ENCODE assay signal across 8 cellular contexts in the genomic region with DNA sequence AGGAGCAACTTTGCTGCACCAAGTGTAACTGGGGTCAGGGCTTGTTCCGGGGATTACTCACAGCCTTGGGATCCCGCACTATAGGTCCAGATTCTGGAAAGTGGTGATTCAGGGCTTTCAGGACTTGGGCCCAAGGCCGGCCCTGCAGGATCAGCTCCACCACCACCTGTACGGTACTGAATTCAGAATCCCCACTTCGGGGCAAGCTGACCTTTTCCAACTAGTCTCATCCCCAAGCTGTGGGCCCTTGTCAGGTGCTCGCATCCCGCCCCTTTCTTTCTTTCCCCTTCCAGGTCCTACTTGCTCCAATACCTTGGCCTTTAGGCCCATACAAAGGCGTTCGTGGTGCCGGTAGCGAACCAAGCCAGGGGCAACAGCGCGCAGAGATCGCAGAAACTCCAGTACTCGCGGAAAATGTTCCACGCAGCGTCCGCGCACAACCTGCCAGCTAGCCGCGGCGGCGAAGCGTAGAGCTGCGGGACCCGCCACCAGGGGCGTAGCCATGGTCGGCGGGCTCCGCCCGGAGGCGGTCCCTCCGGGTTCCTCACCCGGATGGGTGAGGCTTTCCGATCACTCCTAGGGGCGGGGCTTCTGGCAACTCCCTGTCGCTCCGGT. TPM values are rescaled to one million over a fixed set of nuclear protein-coding genes. Genes with fewer than 3 reads are reported as not detected.
DNase-seq lines count a peak whose midpoint lies in the region; ATAC-seq and TF ChIP-seq lines count a peak whose summit lies in the region.

No MANE protein-coding gene starts in this region.

- H3K9me3 Mint-ChIP-seq in CD4-positive, CD25-positive, alpha-beta regulatory T cell = no peaks in the 10 kb centered on the region
- H3K9me3 Mint-ChIP-seq in activated CD8-positive, alpha-beta T cell treated with anti-CD3 and anti-CD28 coated beads, Interleukin-2, amount 10 ng/mL, durations not matched to agents 7 days and 5 days (ENCODE audit: insufficient read depth) = no peaks in the 10 kb centered on the region
- H3K9me3 Mint-ChIP-seq in endodermal cell (no peaks in the 10 kb centered on the region), mesothelial cell of epicardium (no peaks in the 10 kb centered on the region)

- peaks cover 49% of the 10 kb centered on the region for H3K4me1 ChIP-seq in CD4-positive, CD25-positive, alpha-beta regulatory T cell (ENCODE audit: control insufficient read depth, insufficient read depth, low read length, poor library complexity, severe bottlenecking)
- H3K4me1 ChIP-seq in endodermal cell (ENCODE audit: control insufficient read depth, insufficient read depth, low read length) = no peaks in the 10 kb centered on the region

- peak; percentile 82 to 84 for ATAC-seq in CD4-positive, CD25-positive, alpha-beta regulatory T cell (ENCODE audit: low read depth in 2 of 2)
- ATAC-seq in GM19328 (IDR thresholded peaks at IDR 0.05; ENCODE audit: unreplicated experiment) (peak; percentile 79), HG03442 (IDR thresholded peaks at IDR 0.05; ENCODE audit: unreplicated experiment) (peak; percentile 71)
- peak; percentile 85 for ATAC-seq in activated CD8-positive, alpha-beta T cell treated with anti-CD3 and anti-CD28 coated beads, Interleukin-2, amount 10 ng/mL, durations not matched to agents 7 days and 5 days

- H3K9me3 ChIP-seq in CD4-positive, CD25-positive, alpha-beta regulatory T cell (ENCODE audit: control insufficient read depth in 2 of 2, low read length in 2 of 2) = no peaks in the 10 kb centered on the region
- H3K9me3 ChIP-seq in endodermal cell (ENCODE audit: control insufficient read depth, low read length) = no peaks in the 10 kb centered on the region

- TF ChIP-seq CTCF in endodermal cell (conservative IDR thresholded peaks at IDR 0.05) (peak; percentile 74), mesothelial cell of epicardium (IDR thresholded peaks at IDR 0.05; ENCODE audit: unreplicated experiment) (peak; percentile 68)

- H3K27ac ChIP-seq in CD4-positive, CD25-positive, alpha-beta regulatory T cell (ENCODE audit: insufficient read depth, low read length, poor library complexity, severe bottlenecking) = peak overlapping the region; percentile 99
- peak overlapping the region; percentile 98 for H3K27ac ChIP-seq in endodermal cell (ENCODE audit: low read depth, low read length)

- DNase-seq in CD4-positive, CD25-positive, alpha-beta regulatory T cell = peak; percentile 91 to 97 (median 96)
- DNase-seq in NCI-H82 (lab: John Stamatoyannopoulos, UW) = peak; percentile 95
- peak; percentile 95 for DNase-seq in activated CD8-positive, alpha-beta T cell treated with anti-CD3 and anti-CD28 coated beads, Interleukin-2, amount 10 ng/mL, durations not matched to agents 7 days and 5 days
- DNase-seq in endodermal cell = peak; percentile 96
- peak; percentile 91 to 94 for DNase-seq in mesothelial cell of epicardium (ENCODE audit: low spot score in 2 of 2, unreplicated experiment in 2 of 2)
- peak; percentile 88 to 89 for DNase-seq in stimulated activated CD8-positive, alpha-beta memory T cell treated with anti-CD3 and anti-CD28 coated beads, Interleukin-2, amount 100 ng/mL, for 48 hours (ENCODE audit: low read depth in 2 of 2)

- H3K27ac Mint-ChIP-seq in CD4-positive, CD25-positive, alpha-beta regulatory T cell = peak overlapping the region; percentile 100
- peak overlapping the region; percentile 100 for H3K27ac Mint-ChIP-seq in activated CD8-positive, alpha-beta T cell treated with anti-CD3 and anti-CD28 coated beads, Interleukin-2, amount 10 ng/mL, durations not matched to agents 7 days and 5 days
- H3K27ac Mint-ChIP-seq in endodermal cell = peak overlapping the region; percentile 99
- peak overlapping the region; percentile 100 for H3K27ac Mint-ChIP-seq in mesothelial cell of epicardium

- POLR2A ChIA-PET in activated CD8-positive, alpha-beta T cell treated with anti-CD3 and anti-CD28 coated beads, Interleukin-2, amount 10 ng/mL, durations not matched to agents 7 days and 5 days (lab: Charles Lee) = interaction anchor here (0.6 to 3.2 kb wide), 34 partner anchors 9 to 189 kb away, joined by 3 to 73 read pairs (median 5); a partner anchor contains a TSS

- H3K4me3 Mint-ChIP-seq in CD4-positive, CD25-positive, alpha-beta regulatory T cell = peak overlapping the region; percentile 89 to 99 (median 99)
- peak overlapping the region; percentile 94 for H3K4me3 Mint-ChIP-seq in activated CD8-positive, alpha-beta T cell treated with anti-CD3 and anti-CD28 coated beads, Interleukin-2, amount 10 ng/mL, durations not matched to agents 7 days and 5 days
- H3K4me3 Mint-ChIP-seq in endodermal cell = peak overlapping the region; percentile 72
- H3K4me3 Mint-ChIP-seq in mesothelial cell of epicardium = peak overlapping the region; percentile 93

- peaks cover 9 to 74% (median 56%) of the 10 kb centered on the region in 4 donors for H3K4me1 Mint-ChIP-seq in CD4-positive, CD25-positive, alpha-beta regulatory T cell
- H3K4me1 Mint-ChIP-seq in activated CD8-positive, alpha-beta T cell treated with anti-CD3 and anti-CD28 coated beads, Interleukin-2, amount 10 ng/mL, durations not matched to agents 7 days and 5 days (ENCODE audit: low read depth) = peaks cover 54% of the 10 kb centered on the region
- H3K4me1 Mint-ChIP-seq in endodermal cell = peaks cover 3% of the 10 kb centered on the region
- peaks cover 32% of the 10 kb centered on the region for H3K4me1 Mint-ChIP-seq in mesothelial cell of epicardium

- 1 to 5% methylated on average over 18 to 39 of the region's 39 CpGs for WGBS in endodermal cell (ENCODE audit: insufficient coverage in 1 of 2, insufficient read length in 1 of 2), 2 experiments

- H3K27me3 Mint-ChIP-seq in CD4-positive, CD25-positive, alpha-beta regulatory T cell = peaks cover 7% of the 10 kb centered on the region
- H3K27me3 Mint-ChIP-seq in activated CD8-positive, alpha-beta T cell treated with anti-CD3 and anti-CD28 coated beads, Interleukin-2, amount 10 ng/mL, durations not matched to agents 7 days and 5 days (ENCODE audit: low read depth) = no peaks in the 10 kb centered on the region
- H3K27me3 Mint-ChIP-seq in endodermal cell (ENCODE audit: insufficient read depth) (peaks cover 14% of the 10 kb centered on the region), mesothelial cell of epicardium (ENCODE audit: low read depth) (no peaks in the 10 kb centered on the region)

- H3K4me3 ChIP-seq in CD4-positive, CD25-positive, alpha-beta regulatory T cell (ENCODE audit: low read depth, low read length) = peak overlapping the region; percentile 85
- peak overlapping the region; percentile 92 for H3K4me3 ChIP-seq in endodermal cell (ENCODE audit: low read length)

- peaks cover 27% of the 10 kb centered on the region for H3K36me3 Mint-ChIP-seq in CD4-positive, CD25-positive, alpha-beta regulatory T cell
- H3K36me3 Mint-ChIP-seq in activated CD8-positive, alpha-beta T cell treated with anti-CD3 and anti-CD28 coated beads, Interleukin-2, amount 10 ng/mL, durations not matched to agents 7 days and 5 days (ENCODE audit: low read depth) = peaks cover 45% of the 10 kb centered on the region
- H3K36me3 Mint-ChIP-seq in endodermal cell (ENCODE audit: low read depth) (peaks cover 38% of the 10 kb centered on the region), mesothelial cell of epicardium (peaks cover 18% of the 10 kb centered on the region)

- H3K27me3 ChIP-seq in CD4-positive, CD25-positive, alpha-beta regulatory T cell (ENCODE audit: control insufficient read depth, insufficient read depth, low read length) = no peaks in the 10 kb centered on the region
- no peaks in the 10 kb centered on the region for H3K27me3 ChIP-seq in endodermal cell (ENCODE audit: control insufficient read depth, insufficient read depth, low read length, poor library complexity, severe bottlenecking)

- peak overlapping the region; percentile 77 for H3K9ac ChIP-seq in endodermal cell (ENCODE audit: extremely low read depth, low read length, poor library complexity, severe bottlenecking)

- CTCF ChIA-PET in activated CD8-positive, alpha-beta T cell treated with anti-CD3 and anti-CD28 coated beads, Interleukin-2, amount 10 ng/mL, durations not matched to agents 7 days and 5 days (lab: Charles Lee) = interaction anchor here (0.7 to 21.9 kb wide), 39 partner anchors 9 to 1184 kb away, joined by 3 to 801 read pairs (median 7); a partner anchor contains a TSS

- peaks cover 41% of the 10 kb centered on the region for H3K36me3 ChIP-seq in CD4-positive, CD25-positive, alpha-beta regulatory T cell (ENCODE audit: control insufficient read depth, insufficient read depth, low read length)
- peaks cover 42% of the 10 kb centered on the region for H3K36me3 ChIP-seq in endodermal cell (ENCODE audit: control insufficient read depth, insufficient read depth, low read length)

RNA-seq across cellular contexts. Expression of a gene that starts 0.5 kb away (rescaled TPM):
- total RNA-seq in CD4-positive, CD25-positive, alpha-beta regulatory T cell = 169 TPM
- 100 to 1,000 TPM; 216 to 242 (median 223) TPM for polyA plus RNA-seq in CD4-positive, CD25-positive, alpha-beta regulatory T cell
- total RNA-seq in activated CD8-positive, alpha-beta T cell treated with anti-CD3 and anti-CD28 coated beads, Interleukin-2, amount 10 ng/mL, durations not matched to agents 7 days and 5 days = 100 to 1,000 TPM; 128 to 131 TPM
- 10 to 100 TPM; 43.4 to 43.5 TPM for total RNA-seq in endodermal cell
- polyA plus RNA-seq in endodermal cell (2013, experiment 1 of 2) = 52.0 TPM
- 48.5 TPM for polyA plus RNA-seq in endodermal cell (2013, experiment 2 of 2)
- 49.1 to 55.2 TPM (median 51.1 TPM) in 3 replicates for total RNA-seq in mesothelial cell of epicardium

RNA-seq across cellular contexts. Expression of a gene that starts 9.2 kb away (rescaled TPM):
- total RNA-seq in CD4-positive, CD25-positive, alpha-beta regulatory T cell = 49.0 TPM
- polyA plus RNA-seq in CD4-positive, CD25-positive, alpha-beta regulatory T cell = 100 to 1,000 TPM in 3 of 4 donors, 10 to 100 TPM in 1; 95.5 to 117 (median 112) TPM
- total RNA-seq in activated CD8-positive, alpha-beta T cell treated with anti-CD3 and anti-CD28 coated beads, Interleukin-2, amount 10 ng/mL, durations not matched to agents 7 days and 5 days = 10 to 100 TPM; 67.2 to 68.4 TPM
- total RNA-seq in endodermal cell = 10 to 100 TPM; 56.1 to 63.1 TPM
- 51.6 TPM for polyA plus RNA-seq in endodermal cell (2013, experiment 1 of 2)
- 43.4 TPM for polyA plus RNA-seq in endodermal cell (2013, experiment 2 of 2)
- total RNA-seq in mesothelial cell of epicardium = 72.5 to 78.7 TPM (median 74.1 TPM) in 3 replicates

RNA-seq across cellular contexts. Expression of a gene that starts 9.8 kb away (rescaled TPM):
- total RNA-seq in CD4-positive, CD25-positive, alpha-beta regulatory T cell = 89.1 TPM
- 100 to 1,000 TPM; 334 to 440 (median 349) TPM for polyA plus RNA-seq in CD4-positive, CD25-positive, alpha-beta regulatory T cell
- total RNA-seq in activated CD8-positive, alpha-beta T cell treated with anti-CD3 and anti-CD28 coated beads, Interleukin-2, amount 10 ng/mL, durations not matched to agents 7 days and 5 days = 100 to 1,000 TPM; 214 to 222 TPM
- total RNA-seq in endodermal cell (100 to 1,000 TPM; 210 to 267 TPM), mesothelial cell of epicardium (148 to 156 TPM (median 155 TPM) in 3 replicates)
- polyA plus RNA-seq in endodermal cell (2013, experiment 1 of 2) = 187 TPM
- polyA plus RNA-seq in endodermal cell (2013, experiment 2 of 2) = 182 TPM

RNA-seq across cellular contexts. Expression of a gene that starts 21.0 kb away (rescaled TPM):
- 4.0 TPM for total RNA-seq in CD4-positive, CD25-positive, alpha-beta regulatory T cell
- not detected for polyA plus RNA-seq in CD4-positive, CD25-positive, alpha-beta regulatory T cell
- total RNA-seq in activated CD8-positive, alpha-beta T cell treated with anti-CD3 and anti-CD28 coated beads, Interleukin-2, amount 10 ng/mL, durations not matched to agents 7 days and 5 days = 1 to 10 TPM; 2.7 to 3.1 TPM
- total RNA-seq in endodermal cell (1 to 10 TPM; 1.6 to 3.4 TPM), mesothelial cell of epicardium (9.5 to 12.1 TPM (median 10.2 TPM) in 3 replicates)
- polyA plus RNA-seq in endodermal cell (2013, experiment 1 of 2) = 3.2 TPM
- polyA plus RNA-seq in endodermal cell (2013, experiment 2 of 2) = 4.6 TPM

RNA-seq across cellular contexts. Expression of a gene that starts 26.1 kb away (rescaled TPM):
- 6.0 TPM for total RNA-seq in CD4-positive, CD25-positive, alpha-beta regulatory T cell
- 10 to 100 TPM; 29.0 to 52.6 (median 35.6) TPM for polyA plus RNA-seq in CD4-positive, CD25-positive, alpha-beta regulatory T cell
- total RNA-seq in activated CD8-positive, alpha-beta T cell treated with anti-CD3 and anti-CD28 coated beads, Interleukin-2, amount 10 ng/mL, durations not matched to agents 7 days and 5 days = 10 to 100 TPM; 16.9 to 18.2 TPM
- total RNA-seq in endodermal cell (10 to 100 TPM; 21.0 to 25.0 TPM), mesothelial cell of epicardium (18.0 to 18.4 TPM (median 18.3 TPM) in 3 replicates)
- 35.2 TPM for polyA plus RNA-seq in endodermal cell (2013, experiment 1 of 2)
- polyA plus RNA-seq in endodermal cell (2013, experiment 2 of 2) = 32.7 TPM

Comparison
In these comparisons a context has a peak if more than half of its experiments do, and no peak if none do; other contexts are left out.
1. Peak in every context shown above with its lines: DNase-seq, ATAC-seq, H3K4me3 ChIP-seq and H3K27ac ChIP-seq.